9 cellular contexts compared by ENCODE assay signal in genomic region chr3:184262166-184262926, GRCh38. TPM values are rescaled to one million over a fixed set of nuclear protein-coding genes. Genes with fewer than 3 reads are reported as not detected.
DNase-seq lines count a peak whose midpoint lies in the region; ATAC-seq and TF ChIP-seq lines count a peak whose summit lies in the region.
"Had no signal": no experiment of that assay in that cellular context is flagged by ENCODE, and none has a peak within 500 bp of the region (broad histone marks: within the 10 kb centered on the region; RNA-seq: fewer than 3 reads in every experiment).

No MANE protein-coding gene starts in this region.

- H3K9me3 Mint-ChIP-seq in activated T-cell treated with anti-CD3 and anti-CD28 coated beads, Interleukin-2, amount 50 U/mL, for 72 hours, result peaks cover 0 to 2% of the 10 kb centered on the region in 2 donors

- H3K36me3 Mint-ChIP-seq in activated T-cell treated with anti-CD3 and anti-CD28 coated beads, Interleukin-2, amount 50 U/mL, for 72 hours (ENCODE audit: insufficient read depth in 2 of 2), result peaks cover 4 to 10% of the 10 kb centered on the region in 2 donors

- no peak for ATAC-seq in activated T-cell treated with anti-CD3 and anti-CD28 coated beads, Interleukin-2, amount 50 U/mL, for 72 hours (replicated peaks in 1 of 2)
- ATAC-seq in thoracic aorta (ENCODE audit: insufficient number of reproducible peaks, low FRiP score, low read depth) (no peak), GM19452 (IDR thresholded peaks at IDR 0.05; ENCODE audit: unreplicated experiment) (no peak), GM21528 (IDR thresholded peaks at IDR 0.05; ENCODE audit: low FRiP score, unreplicated experiment) (no peak)

- DNase-seq in GM06990 (ENCODE audit: extremely low read depth, insufficient read length) (no peak), NCI-H1930 (lab: John Stamatoyannopoulos, UW) (peak; percentile 33 to 61), iPS-NIHi7 (ENCODE audit: extremely low spot score) (peak; percentile 48), thoracic aorta (ENCODE audit: low spot score) (no peak)
- peak; percentile 22 to 23 for DNase-seq in activated T-cell treated with anti-CD3 and anti-CD28 coated beads, Interleukin-2, amount 50 U/mL, for 72 hours
- no peak for DNase-seq in effector CD8-positive, alpha-beta T cell (lab: John Stamatoyannopoulos, UW)

- H3K4me3 Mint-ChIP-seq in activated T-cell treated with anti-CD3 and anti-CD28 coated beads, Interleukin-2, amount 50 U/mL, for 72 hours, result peak overlapping the region; percentile 80 to 82

- H3K27me3 ChIP-seq in GM06990 (replicated peaks; ENCODE audit: control insufficient read depth, insufficient read depth, low read length) (peaks cover 3% of the 10 kb centered on the region; the same call in 1 of the 2 replicates), thoracic aorta (replicated peaks; ENCODE audit: insufficient read depth) (peaks cover 18% of the 10 kb centered on the region)

- H3K27ac ChIP-seq in thoracic aorta, result no peak overlapping the region

- TF ChIP-seq CTCF in GM06990 (IDR thresholded peaks at IDR 0.05; ENCODE audit: insufficient read depth, low read length, poor library complexity, severe bottlenecking), result no peak
- TF ChIP-seq CTCF in thoracic aorta (IDR thresholded peaks at IDR 0.05), result no peak

- H3K4me3 ChIP-seq in GM06990 (replicated peaks; ENCODE audit: low read depth, low read length) (peak overlapping the region; percentile 45), thoracic aorta (peak overlapping the region; percentile 70)

- peaks cover 42% of the 10 kb centered on the region for H3K27me3 Mint-ChIP-seq in activated T-cell treated with anti-CD3 and anti-CD28 coated beads, Interleukin-2, amount 50 U/mL, for 72 hours (ENCODE audit: low read depth)

- H3K36me3 ChIP-seq in GM06990 (ENCODE audit: control insufficient read depth, insufficient read depth, low read length) (no peaks in the 10 kb centered on the region), thoracic aorta (no peaks in the 10 kb centered on the region)

- H3K9me3 ChIP-seq in thoracic aorta, result no peaks in the 10 kb centered on the region

- no peak overlapping the region for H3K27ac Mint-ChIP-seq in activated T-cell treated with anti-CD3 and anti-CD28 coated beads, Interleukin-2, amount 50 U/mL, for 72 hours

- peaks cover 12 to 25% of the 10 kb centered on the region in 2 donors for H3K4me1 ChIP-seq in thoracic aorta (ENCODE audit: control insufficient read depth in 1 of 2, low read depth in 2 of 2)

- H3K4me1 Mint-ChIP-seq in activated T-cell treated with anti-CD3 and anti-CD28 coated beads, Interleukin-2, amount 50 U/mL, for 72 hours (ENCODE audit: low read depth), result peaks cover 21% of the 10 kb centered on the region

RNA-seq across cellular contexts. Expression of gene CAMK2N2, which starts 1.0 kb away (rescaled TPM):
- total RNA-seq in activated T-cell treated with anti-CD3 and anti-CD28 coated beads, Interleukin-2, amount 50 U/mL, for 72 hours, result under 1 TPM; 0.24 to 0.35 TPM
- not detected for total RNA-seq in thoracic aorta

RNA-seq across cellular contexts. Expression of gene EEF1AKMT4, which starts 12.9 kb away (rescaled TPM):
- total RNA-seq in activated T-cell treated with anti-CD3 and anti-CD28 coated beads, Interleukin-2, amount 50 U/mL, for 72 hours, result 1 to 10 TPM; 3.5 to 3.6 TPM
- total RNA-seq in thoracic aorta, result 1 to 10 TPM; 3.8 to 4.0 TPM

RNA-seq across cellular contexts. Expression of gene ECE2, which starts 13.5 kb away (rescaled TPM):
- total RNA-seq in activated T-cell treated with anti-CD3 and anti-CD28 coated beads, Interleukin-2, amount 50 U/mL, for 72 hours, result not detected
- not detected for total RNA-seq in thoracic aorta
- total RNA-seq: SK-MEL-5 had no signal

RNA-seq across cellular contexts. Expression of gene ALG3, which starts 13.6 kb away (rescaled TPM):
- total RNA-seq in activated T-cell treated with anti-CD3 and anti-CD28 coated beads, Interleukin-2, amount 50 U/mL, for 72 hours, result 10 to 100 TPM; 22.7 to 26.3 TPM
- 10 to 100 TPM; 52.0 to 55.0 TPM for total RNA-seq in thoracic aorta

RNA-seq across cellular contexts. Expression of gene VWA5B2, which starts 33.0 kb away (rescaled TPM):
- total RNA-seq in activated T-cell treated with anti-CD3 and anti-CD28 coated beads, Interleukin-2, amount 50 U/mL, for 72 hours, result under 1 TPM in 1 of 2 donors, not detected in 1; 0.07 TPM
- total RNA-seq in thoracic aorta, result not detected
- total RNA-seq: SK-MEL-5 had no signal

Comparison
In these comparisons a context has a peak if more than half of its experiments do, and no peak if none do; other contexts are left out.
1. DNase-seq: peak in NCI-H1930 (2 of 2), activated T-cell treated with anti-CD3 and anti-CD28 coated beads, Interleukin-2, amount 50 U/mL, for 72 hours (2 of 2) and iPS-NIHi7 (single experiment); none in GM06990 (single experiment), thoracic aorta (single experiment) and effector CD8-positive, alpha-beta T cell (single experiment).